In genomic region chr5:172901012-172901780, GRCh38 we compare ENCODE assay signal across 9 cellular contexts. TPM values are rescaled to one million over a fixed set of nuclear protein-coding genes. Genes with fewer than 3 reads are reported as not detected.
DNase-seq lines count a peak whose midpoint lies in the region; ATAC-seq and TF ChIP-seq lines count a peak whose summit lies in the region.
"Had no signal": no experiment of that assay in that cellular context is flagged by ENCODE, and none has a peak within 500 bp of the region (broad histone marks: within the 10 kb centered on the region; RNA-seq: fewer than 3 reads in every experiment).

No MANE protein-coding gene starts in this region.

- H3K36me3 ChIP-seq in mesodermal cell (ENCODE audit: control insufficient read depth, insufficient read depth, low read length) (peaks cover 50% of the 10 kb centered on the region), BE2C (peaks cover 15% of the 10 kb centered on the region)

- peaks cover 84% of the 10 kb centered on the region for H3K4me1 ChIP-seq in mesodermal cell (ENCODE audit: control insufficient read depth, insufficient read depth, low read length, poor library complexity, severe bottlenecking)
- peaks cover 13% of the 10 kb centered on the region for H3K4me1 ChIP-seq in BE2C

- WGBS in mesodermal cell (ENCODE audit: insufficient coverage in 2 of 2), 2 experiments: 83 to 88% methylated on average over 7 to 8 of the region's 10 CpGs

- ATAC-seq in GM18909 (IDR thresholded peaks at IDR 0.05; ENCODE audit: poor library complexity, unreplicated experiment): no peak

- H3K27ac ChIP-seq in mesodermal cell (ENCODE audit: low read depth, low read length, severe bottlenecking): peak overlapping the region; percentile 77

- peaks cover 67% of the 10 kb centered on the region for H3K4me1 Mint-ChIP-seq in type B pancreatic cell (ENCODE audit: unreplicated experiment)

- H3K36me3 Mint-ChIP-seq in type B pancreatic cell: peaks cover 13% of the 10 kb centered on the region

- no peaks in the 10 kb centered on the region for H3K27me3 ChIP-seq in BE2C

- H3K27me3 Mint-ChIP-seq in type B pancreatic cell: peaks cover 3% of the 10 kb centered on the region
- H3K27me3 Mint-ChIP-seq: brain had no signal

- no peak overlapping the region for H3K4me3 Mint-ChIP-seq in type B pancreatic cell
- H3K4me3 Mint-ChIP-seq: brain had no signal

- TF ChIP-seq POLR2A in erythroblast (IDR thresholded peaks at IDR 0.05; ENCODE audit: low read length): no peak

- DNase-seq in NCI-H226 (peak; percentile 90), erythroblast (lab: John Stamatoyannopoulos, UW) (peak; percentile 16 to 28), type B pancreatic cell (ENCODE audit: extremely low spot score, unreplicated experiment) (no peak), BE2C (no peak), AML-193 (lab: John Stamatoyannopoulos, UW) (no peak)
- no peak for DNase-seq in stimulated activated naive CD4-positive, alpha-beta T cell (lab: John Stamatoyannopoulos, UW)

- peak overlapping the region; percentile 78 for H3K27ac Mint-ChIP-seq in type B pancreatic cell

- H3K9me3 Mint-ChIP-seq in type B pancreatic cell: no peaks in the 10 kb centered on the region

- H3K9me3 ChIP-seq in mesodermal cell (ENCODE audit: control insufficient read depth, low read length) (no peaks in the 10 kb centered on the region), BE2C (no peaks in the 10 kb centered on the region)

- TF ChIP-seq CTCF in type B pancreatic cell (conservative IDR thresholded peaks at IDR 0.05) (no peak), BE2C (IDR thresholded peaks at IDR 0.05; ENCODE audit: low read depth, low read length) (no peak)

- H3K4me3 ChIP-seq in mesodermal cell (ENCODE audit: extremely low read depth, insufficient read depth, low read length, poor library complexity, severe bottlenecking) (no peak overlapping the region), BE2C (ENCODE audit: low read depth, low read length) (no peak overlapping the region)

RNA-seq across cellular contexts. Expression of gene RPL26L1, which starts 58.0 kb away (rescaled TPM):
- 88.8 TPM for polyA plus RNA-seq in mesodermal cell (2013, experiment 1 of 2)
- 99.2 TPM for polyA plus RNA-seq in mesodermal cell (2013, experiment 2 of 2)
- total RNA-seq in type B pancreatic cell (ENCODE audit: low replicate concordance): 40.4 and 54.2 TPM in 2 replicates
- 175 TPM for polyA plus RNA-seq in BE2C (2012; ENCODE audit: insufficient read depth, insufficient read length, low read depth)

Comparison
In these comparisons a context has a peak if more than half of its experiments do, and no peak if none do; other contexts are left out.
1. DNase-seq: peak in NCI-H226 (single experiment) and erythroblast (2 of 2); none in type B pancreatic cell (single experiment), stimulated activated naive CD4-positive, alpha-beta T cell (0 of 6), BE2C (single experiment) and AML-193 (0 of 2).